ENCODE assay signal across 8 cellular contexts in genomic region chr9:20619492-20619860, GRCh38. TPM values are rescaled to one million over a fixed set of nuclear protein-coding genes. Genes with fewer than 3 reads are reported as not detected.
DNase-seq lines count a peak whose midpoint lies in the region; ATAC-seq, FAIRE-seq and TF ChIP-seq lines count a peak whose summit lies in the region.

No MANE protein-coding gene starts in this region.

- H2BK5ac ChIP-seq in H1 (ENCODE audit: low read depth, low read length) (no peak overlapping the region), trophoblast cell (ENCODE audit: low read depth, low read length, poor library complexity) (no peak overlapping the region)

- FAIRE-seq in H1 (lab: Jason Lieb, UNC) = no peak

- no peak overlapping the region for H4K5ac ChIP-seq in H1 (ENCODE audit: insufficient read length, low read depth, low read length)

- H3K4me2 ChIP-seq in H1 (ENCODE audit: insufficient read depth in 1 of 2, low read depth in 2 of 2, low read length in 2 of 2) = peak overlapping the region; percentile 96 to 98
- H3K4me2 ChIP-seq in trophoblast cell (ENCODE audit: low read length) = no peak overlapping the region

- H3K4me1 Mint-ChIP-seq in CD8-positive, alpha-beta T cell (ENCODE audit: low read depth) = peaks cover 59% of the 10 kb centered on the region
- H3K4me1 Mint-ChIP-seq in osteocyte (ENCODE audit: unreplicated experiment) = peaks cover 37% of the 10 kb centered on the region

- no peak overlapping the region for H3K23ac ChIP-seq in H1 (ENCODE audit: insufficient read length)
- H3K23ac ChIP-seq in trophoblast cell (ENCODE audit: low read length) = no peak overlapping the region

- no peak for TF ChIP-seq CTCF in CD8-positive, alpha-beta T cell (IDR thresholded peaks at IDR 0.05)
- no peak for TF ChIP-seq CTCF in H1 (IDR thresholded peaks at IDR 0.05; ENCODE audit: control extremely low read depth in 1 of 3, insufficient read depth in 1 of 3, low read depth in 1 of 3, low read length in 3 of 3)
- no peak for TF ChIP-seq CTCF in osteocyte (IDR thresholded peaks at IDR 0.05)

- peaks cover 0 to 5% of the 10 kb centered on the region in 2 experiments for H4K20me1 ChIP-seq in H1 (replicated peaks in 1 of 2; ENCODE audit: control insufficient read depth in 1 of 2, insufficient read depth in 2 of 2, low read length in 2 of 2)

- TF ChIP-seq EP300 in H1 (IDR thresholded peaks at IDR 0.05; ENCODE audit: borderline replicate concordance in 1 of 2, low read depth in 2 of 2, low read length in 2 of 2) = no peak

- H2BK20ac ChIP-seq in H1 (ENCODE audit: low read length) = no peak overlapping the region

- no peak overlapping the region for H4K12ac ChIP-seq in trophoblast cell (ENCODE audit: low read depth, low read length)

- H3K14ac ChIP-seq in H1 (ENCODE audit: insufficient read length) (no peak overlapping the region), trophoblast cell (ENCODE audit: low read length) (no peak overlapping the region)

- no peak for DNase-seq in CD8-positive, alpha-beta T cell
- DNase-seq in LoVo (ENCODE audit: low spot score) (peak; percentile 11), H1 (ENCODE audit: low read depth in 1 of 2, low spot score in 2 of 2) (no peak), osteocyte (ENCODE audit: extremely low spot score, unreplicated experiment) (no peak), trophoblast cell (no peak), DMS79 (lab: John Stamatoyannopoulos, UW) (no peak), NCI-H187 treated with DMSO at 0.1 percent for 48 hours (lab: John Stamatoyannopoulos, UW) (no peak)

- H3K4me1 ChIP-seq in CD8-positive, alpha-beta T cell (ENCODE audit: insufficient read depth, low read length) = peaks cover 48% of the 10 kb centered on the region
- H3K4me1 ChIP-seq in H1 (replicated peaks in 1 of 4; ENCODE audit: control insufficient read depth in 3 of 4, insufficient read depth in 4 of 4, low read length in 3 of 4) (peaks cover 0 to 17% (median 3%) of the 10 kb centered on the region in 4 experiments; a peak in 5 of 7 replicates), trophoblast cell (ENCODE audit: control insufficient read depth in 1 of 2, insufficient read depth in 2 of 2, low read length in 2 of 2) (peaks cover 4 to 6% of the 10 kb centered on the region in 2 experiments)

- no peak overlapping the region for H2AK5ac ChIP-seq in H1 (ENCODE audit: low read depth, low read length)
- no peak overlapping the region for H2AK5ac ChIP-seq in trophoblast cell (ENCODE audit: low read length)

- H3K79me2 ChIP-seq in H1 (ENCODE audit: control insufficient read depth in 1 of 2, insufficient read depth in 2 of 2, low read length in 2 of 2) = no peaks in the 10 kb centered on the region
- peaks cover 2% of the 10 kb centered on the region for H3K79me2 ChIP-seq in trophoblast cell (ENCODE audit: control insufficient read depth, insufficient read depth, low read length, poor library complexity)

- no peak overlapping the region for H3K56ac ChIP-seq in H1 (replicated peaks; ENCODE audit: insufficient read length, low read depth, low read length)

- peaks cover 35% of the 10 kb centered on the region for H3K36me3 Mint-ChIP-seq in CD8-positive, alpha-beta T cell
- H3K36me3 Mint-ChIP-seq in osteocyte (ENCODE audit: unreplicated experiment) = peaks cover 11% of the 10 kb centered on the region

- H3K23me2 ChIP-seq in H1 (ENCODE audit: low read depth, low read length) = peaks cover 28% of the 10 kb centered on the region

- H2BK120ac ChIP-seq in H1 (replicated peaks; ENCODE audit: low read depth, low read length) (no peak overlapping the region), trophoblast cell (ENCODE audit: insufficient read depth, low read length, poor library complexity) (no peak overlapping the region)

- H2BK12ac ChIP-seq in H1 (ENCODE audit: low read depth, low read length) (no peak overlapping the region), trophoblast cell (ENCODE audit: low read length) (no peak overlapping the region)

- no peak for TF ChIP-seq RAD21 in H1 (IDR thresholded peaks at IDR 0.05 in 1 of 2, conservative IDR thresholded peaks at IDR 0.05 in 1 of 2; ENCODE audit: low read depth in 2 of 2, low read length in 2 of 2)

- H3K9me3 ChIP-seq in CD8-positive, alpha-beta T cell (ENCODE audit: low read length) = no peaks in the 10 kb centered on the region
- no peaks in the 10 kb centered on the region for H3K9me3 ChIP-seq in H1 (ENCODE audit: insufficient read depth in 2 of 2, low read depth in 1 of 2, low read length in 1 of 2)
- peaks cover 3% of the 10 kb centered on the region for H3K9me3 ChIP-seq in trophoblast cell (ENCODE audit: insufficient read depth, low read depth, low read length)

- H4K8ac ChIP-seq in H1 (ENCODE audit: extremely low read depth, insufficient read depth, low read length) (no peak overlapping the region), trophoblast cell (ENCODE audit: low read depth, low read length) (no peak overlapping the region)

- H3K4me3 ChIP-seq in CD8-positive, alpha-beta T cell (ENCODE audit: low read depth, low read length) = peak overlapping the region; percentile 97
- H3K4me3 ChIP-seq in H1 (ENCODE audit: extremely low read depth in 1 of 4, insufficient read depth in 2 of 4, low read depth in 3 of 4, low read length in 4 of 4) (peak overlapping the region in 3 of 4 experiments; percentile 5 to 97 (median 89); a peak in 4 of 8 replicates), trophoblast cell (ENCODE audit: low read depth, low read length) (no peak overlapping the region)

- H3K79me1 ChIP-seq in H1 (ENCODE audit: low read depth, low read length) = no peaks in the 10 kb centered on the region
- H3K79me1 ChIP-seq in trophoblast cell (ENCODE audit: low read length) = no peaks in the 10 kb centered on the region

- intact Hi-C loops in CD8-positive, alpha-beta T cell (cut with DNase I, micrococcal nuclease) = loop anchor here in 1 of 2 experiments (5.0 kb wide), 1 partner anchor 67 kb away; no protein-coding TSS in a partner anchor

- no peak overlapping the region for H4K91ac ChIP-seq in H1 (replicated peaks; ENCODE audit: insufficient read length, low read length)
- no peak overlapping the region for H4K91ac ChIP-seq in trophoblast cell (ENCODE audit: low read depth, low read length)

- no peaks in the 10 kb centered on the region for H3K27me3 Mint-ChIP-seq in CD8-positive, alpha-beta T cell (ENCODE audit: low read depth)
- no peaks in the 10 kb centered on the region for H3K27me3 Mint-ChIP-seq in osteocyte (ENCODE audit: unreplicated experiment)

- TF ChIP-seq POLR2A in H1 (IDR thresholded peaks at IDR 0.05; ENCODE audit: control extremely low read depth in 1 of 2, low read depth in 2 of 2, low read length in 2 of 2) = no peak

- WGBS in H1 (ENCODE audit: extremely low coverage in 1 of 2, insufficient coverage in 1 of 2, insufficient read length in 1 of 2, insufficient replicate concordance in 2 of 2, low coverage in 1 of 2, low lambda C conversion rate in 2 of 2, missing lambda C conversion rate in 1 of 2), 2 experiments = 70% methylated on average over 5 of the region's 5 CpGs; no CpG with 5 or more reads in 1 of the 2 experiments
- WGBS in trophoblast cell (ENCODE audit: extremely low coverage, insufficient coverage, insufficient read length) = no CpG with 5 or more reads among the region's 5 CpGs

- H3K4ac ChIP-seq in H1 (replicated peaks; ENCODE audit: insufficient read length, low read depth, low read length) = no peak overlapping the region
- H3K4ac ChIP-seq in trophoblast cell (ENCODE audit: low read depth, low read length) = no peak overlapping the region

- H3K36me3 ChIP-seq in CD8-positive, alpha-beta T cell (ENCODE audit: insufficient read depth, low read length) = no peaks in the 10 kb centered on the region
- H3K36me3 ChIP-seq in H1 (ENCODE audit: control insufficient read depth in 2 of 4, insufficient read depth in 4 of 4, low read length in 3 of 4) = no peaks in the 10 kb centered on the region
- H3K36me3 ChIP-seq in trophoblast cell (ENCODE audit: control insufficient read depth in 1 of 2, insufficient read depth in 2 of 2, low read length in 2 of 2) = no peaks in the 10 kb centered on the region

- H3K18ac ChIP-seq in H1 (ENCODE audit: extremely low read depth, low read length) = no peak overlapping the region
- H3K18ac ChIP-seq in trophoblast cell (ENCODE audit: low read length) = no peak overlapping the region

- H2BK15ac ChIP-seq in H1 (ENCODE audit: low read length) = no peak overlapping the region

- H3K27me3 ChIP-seq in CD8-positive, alpha-beta T cell (ENCODE audit: insufficient read depth, low read length) = no peaks in the 10 kb centered on the region
- H3K27me3 ChIP-seq in H1 (replicated peaks in 1 of 4; ENCODE audit: control insufficient read depth in 3 of 4, extremely low read depth in 1 of 4, insufficient read depth in 3 of 4, low read length in 3 of 4) (peaks cover 10 to 47% (median 38%) of the 10 kb centered on the region in 4 experiments), trophoblast cell (ENCODE audit: insufficient read depth, low read length) (peaks cover 16% of the 10 kb centered on the region)

- H3K9ac ChIP-seq in H1 (replicated peaks in 1 of 4; ENCODE audit: extremely low read depth in 1 of 4, low read depth in 3 of 4, low read length in 3 of 4) (no peak overlapping the region), trophoblast cell (ENCODE audit: low read length) (no peak overlapping the region)

- H3K9me3 Mint-ChIP-seq in CD8-positive, alpha-beta T cell = no peaks in the 10 kb centered on the region
- no peaks in the 10 kb centered on the region for H3K9me3 Mint-ChIP-seq in osteocyte (ENCODE audit: unreplicated experiment)

- peak overlapping the region; percentile 88 for H3K27ac ChIP-seq in CD8-positive, alpha-beta T cell (ENCODE audit: low read depth, low read length)
- H3K27ac ChIP-seq in H1 (ENCODE audit: low read depth, low read length) = no peak overlapping the region
- no peak overlapping the region for H3K27ac ChIP-seq in trophoblast cell (ENCODE audit: low read depth, low read length)

- H3K4me3 Mint-ChIP-seq in CD8-positive, alpha-beta T cell = peak overlapping the region; percentile 98
- peak overlapping the region; percentile 75 for H3K4me3 Mint-ChIP-seq in osteocyte (ENCODE audit: unreplicated experiment)

- no peak for ATAC-seq in CD8-positive, alpha-beta T cell
- no peak for ATAC-seq in HG03159 (IDR thresholded peaks at IDR 0.05; ENCODE audit: unreplicated experiment)

- CTCF ChIA-PET in CD8-positive, alpha-beta T cell (lab: Charles Lee) = interaction anchor here (1.0 to 1.1 kb wide), 2 partner anchors 285 to 322 kb away, joined by 3 read pairs; no protein-coding TSS in a partner anchor
- CTCF ChIA-PET in H1 (lab: Charles Lee; ENCODE audit: partially characterized antibody) = interaction anchor here (1.1 to 1.6 kb wide), 2 partner anchors 9 to 267 kb away, joined by 4 to 7 read pairs; no protein-coding TSS in a partner anchor

- H3K27ac Mint-ChIP-seq in CD8-positive, alpha-beta T cell = peak overlapping the region; percentile 96
- H3K27ac Mint-ChIP-seq in osteocyte (ENCODE audit: unreplicated experiment) = peak overlapping the region; percentile 42

- POLR2A ChIA-PET in CD8-positive, alpha-beta T cell (lab: Charles Lee) = interaction anchor here (0.8 to 2.0 kb wide), 2 partner anchors 11 to 14 kb away, joined by 3 to 5 read pairs; no protein-coding TSS in a partner anchor
- POLR2A ChIA-PET in H1 (lab: Charles Lee; ENCODE audit: partially characterized antibody) = interaction anchor here (1.5 kb wide), 1 partner anchor 40 kb away, joined by 4 read pairs; no protein-coding TSS in a partner anchor

- H2AFZ ChIP-seq in H1 (ENCODE audit: low read length) (no peak overlapping the region), trophoblast cell (ENCODE audit: insufficient read depth, low read length, poor library complexity) (no peak overlapping the region)

RNA-seq across cellular contexts. Expression of gene MLLT3, which starts 2.8 kb away (rescaled TPM):
- total RNA-seq in CD8-positive, alpha-beta T cell = 10 to 100 TPM; 40.3 to 44.5 TPM
- 8.1 and 9.6 TPM in 2 replicates for total RNA-seq in H1 (2021; fragmentation: NEBNext Ultra II Directional; extraction: Animal tissue kit (Norgen Biotek cat#: 25700))
- 3.0 and 5.9 TPM in 2 replicates for polyA plus RNA-seq in H1 (2011; rRNA removed)
- polyA plus RNA-seq in H1 (2011; cell fraction: cytosol; rRNA removed) = 6.0 TPM
- polyA plus RNA-seq in H1 (2011; cell fraction: nucleus; rRNA removed) = 3.9 TPM
- polyA plus RNA-seq in H1 (2012, experiment 1 of 2) = 6.1 to 11.4 TPM (median 9.6 TPM) in 4 replicates
- 1.2 TPM for polyA plus RNA-seq in H1 (2012, experiment 2 of 2)
- polyA plus RNA-seq in H1 (2013, experiment 1 of 2) = 4.7 TPM
- 4.3 TPM for polyA plus RNA-seq in H1 (2013, experiment 2 of 2)
- polyA minus RNA-seq in H1 (2011; rRNA and poly(A)+ RNA removed) = 13.2 and 14.0 TPM in 2 replicates
- polyA minus RNA-seq in H1 (2011; cell fraction: cytosol; rRNA and poly(A)+ RNA removed) = 6.3 TPM
- polyA minus RNA-seq in H1 (2011; cell fraction: nucleus; rRNA and poly(A)+ RNA removed) = 12.1 TPM
- 19.5 and 20.6 TPM in 2 replicates for total RNA-seq in osteocyte
- 3.1 and 3.7 TPM in 2 replicates for polyA plus RNA-seq in trophoblast cell (2013)
